ENCODE assay signal across 8 cellular contexts in genomic region chr17:38704645-38705522, GRCh38. TPM values are rescaled to one million over a fixed set of nuclear protein-coding genes. Genes with fewer than 3 reads are reported as not detected.
DNase-seq lines count a peak whose midpoint lies in the region; ATAC-seq lines count a peak whose summit lies in the region.

TSS of gene MLLT6 (plus strand) at chr17:38705273. CDS start at chr17:38705633, 360 bp downstream.

- peak within 1 kb of the TSS; percentile 90 for H3K27ac ChIP-seq in caudate nucleus (ENCODE audit: low read depth, low read length)
- H3K27ac ChIP-seq in skeletal muscle tissue (ENCODE audit: low read depth, low read length) = peak within 1 kb of the TSS; percentile 98

- H3K27me3 ChIP-seq in skeletal muscle tissue (ENCODE audit: control insufficient read depth in 3 of 3, insufficient read depth in 3 of 3, low read length in 3 of 3) = no peaks in the 10 kb centered on the region

- DNase-seq in SIG-M5 treated with dmso at 0.1 percent for 504 hours (lab: John Stamatoyannopoulos, UW; ENCODE audit: unreplicated experiment) (peak; percentile 81), SIG-M5 (lab: John Stamatoyannopoulos, UW) (no peak), NCI-H2196 treated with DMSO at 0.1 percent for 48 hours (lab: John Stamatoyannopoulos, UW; ENCODE audit: unreplicated experiment) (peak; percentile 25), caudate nucleus (lab: John Stamatoyannopoulos, UW) (peak in 57 of 61 donors; percentile 22 to 85 (median 69)), iPS-NIHi7 (ENCODE audit: extremely low spot score) (peak; percentile 71)
- peak; percentile 61 to 76 (median 69) for DNase-seq in activated CD4-positive, CD25-positive, alpha-beta regulatory T cell (lab: John Stamatoyannopoulos, UW)

- peak within 1 kb of the TSS; percentile 97 to 98 (median 97) for H3K9ac ChIP-seq in skeletal muscle tissue (ENCODE audit: low read depth in 1 of 3, low read length in 3 of 3)

- peak within 1 kb of the TSS; percentile 88 to 96 (median 92) for H3K4me3 ChIP-seq in skeletal muscle tissue (ENCODE audit: low read length in 3 of 3)

- peaks cover 48 to 69% (median 49%) of the 10 kb centered on the region in 3 donors for H3K4me1 ChIP-seq in skeletal muscle tissue (ENCODE audit: control insufficient read depth in 3 of 3, insufficient read depth in 3 of 3, low read length in 3 of 3)

- H3K36me3 ChIP-seq in skeletal muscle tissue (ENCODE audit: control insufficient read depth in 3 of 3, insufficient read depth in 3 of 3, low read length in 3 of 3) = peaks cover 11 to 20% (median 14%) of the 10 kb centered on the region in 3 donors

- ATAC-seq in GM19397 (IDR thresholded peaks at IDR 0.05; ENCODE audit: unreplicated experiment) = no peak

- H3K9me3 ChIP-seq in skeletal muscle tissue (ENCODE audit: control insufficient read depth in 3 of 3, low read length in 3 of 3) = no peaks in the 10 kb centered on the region

RNA-seq across cellular contexts. Expression of gene MLLT6, which starts in this region (rescaled TPM):
- total RNA-seq in skeletal muscle tissue = 16.2 TPM
